In the genomic region with DNA sequence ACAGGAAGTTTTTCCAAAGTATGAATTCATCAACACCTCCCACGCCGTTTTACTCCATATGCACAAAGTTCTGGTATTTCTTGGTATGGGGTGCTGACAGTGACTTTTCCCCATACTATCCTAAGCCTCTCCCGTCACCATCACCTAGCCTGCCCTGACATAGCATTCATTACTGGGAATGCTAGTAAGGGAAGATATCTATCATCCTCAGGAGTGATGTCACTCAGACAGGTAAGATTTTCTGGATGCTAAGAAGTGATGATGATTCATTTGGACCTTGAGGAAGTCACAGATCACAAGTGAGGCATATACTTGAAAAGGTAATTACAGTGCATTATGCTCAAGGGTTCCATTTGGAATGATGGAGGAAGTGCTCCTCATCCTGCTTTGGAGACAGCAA, we compare ENCODE assay signal across 32 cellular contexts.
"Had no signal": no experiment of that assay in that cellular context is flagged by ENCODE, and none has a peak within 500 bp of the region (broad histone marks: within the 10 kb centered on the region; RNA-seq: fewer than 3 reads in every experiment).

No MANE protein-coding gene starts in this region.

- H3K27me3 ChIP-seq: adrenal gland, body of pancreas, brain microvascular endothelial cell, breast epithelium had no signal

- H3K4me3 ChIP-seq: adrenal gland, body of pancreas, breast epithelium had no signal

- DNase-seq: activated B cell treated with CpG ODN at 0.5 μM for 24 hours; activated CD4-positive, alpha-beta memory T cell treated with anti-CD3 and anti-CD28 coated beads for 36 hours; activated CD4-positive, alpha-beta T cell treated with anti-CD3 and anti-CD28 coated beads for 4 hours; activated CD4-positive, alpha-beta T cell treated with anti-CD3 and anti-CD28 coated beads, Interleukin-2, amount 10 ng/mL, durations not matched to agents 24 days and 14 days; activated CD4-positive, alpha-beta T cell treated with anti-CD3 and anti-CD28 coated beads, Interleukin-2, amount 50 U/mL, for 1 hour; activated CD4-positive, alpha-beta T cell treated with anti-CD3 and anti-CD28 coated beads, Interleukin-2, amount 50 U/mL, for 4 hours; activated CD4-positive, CD25-positive, alpha-beta regulatory T cell treated with anti-CD3 and anti-CD28 coated beads, Interleukin-2, amount 50 U/mL, for 72 hours; activated CD8-positive, alpha-beta memory T cell treated with anti-CD3 and anti-CD28 coated beads, Interleukin-2, amount 50 U/mL, for 4 hours; activated CD8-positive, alpha-beta T cell treated with anti-CD3 and anti-CD28 coated beads for 36 hours; activated effector memory CD4-positive, alpha-beta T cell treated with anti-CD3 and anti-CD28 coated beads, Interleukin-2, amount 50 U/mL, for 16 hours; activated gamma-delta T cell treated with Interleukin-2 at 50 U/mL for 16 hours; activated naive CD4-positive, alpha-beta T cell; activated naive CD4-positive, alpha-beta T cell treated with anti-CD3 and anti-CD28 coated beads for 36 hours; activated naive CD4-positive, alpha-beta T cell treated with anti-CD3 and anti-CD28 coated beads, Interleukin-2, amount 50 U/mL, for 16 hours; activated naive CD8-positive, alpha-beta T cell treated with anti-CD3 and anti-CD28 coated beads for 36 hours; activated T-cell treated with anti-CD3 and anti-CD28 coated beads for 4 hours; activated T-cell treated with anti-CD3 and anti-CD28 coated beads, Interleukin-2, amount 50 U/mL, for 1 hour; activated T-cell treated with anti-CD3 and anti-CD28 coated beads, Interleukin-2, amount 50 U/mL, for 4 hours; activated T-cell treated with anti-CD3 and anti-CD28 coated beads, Interleukin-2, amount 50 U/mL, for 72 hours; adrenal gland; amniotic stem cell; aorta; body of pancreas; brain microvascular endothelial cell; central memory CD4-positive, alpha-beta T cell; T-helper 1 cell; T-helper 2 cell; T-helper 9 cell had no signal

- H3K36me3 ChIP-seq: adrenal gland, brain microvascular endothelial cell, breast epithelium had no signal

- H3K9me3 ChIP-seq: adrenal gland, body of pancreas had no signal

- FAIRE-seq: astrocyte, TTC549 had no signal

- H3K27ac ChIP-seq: adrenal gland, body of pancreas, brain microvascular endothelial cell, breast epithelium, VCaP had no signal
